ENCODE assay signal across 8 cellular contexts in genomic region chr17:19003543-19003965, GRCh38. TPM values are rescaled to one million over a fixed set of nuclear protein-coding genes. Genes with fewer than 3 reads are reported as not detected.
DNase-seq lines count a peak whose midpoint lies in the region; ATAC-seq and TF ChIP-seq lines count a peak whose summit lies in the region.

No MANE protein-coding gene starts in this region.

- peak in 5 of 8 donors; percentile 3 to 37 (median 13) for ATAC-seq in heart right ventricle

- TSS peak; percentile 49 for BruUV-seq in mammary epithelial cell (replicated peaks; lab: Mats Ljungman, UMichigan)

- H3K9me3 ChIP-seq in heart right ventricle (peaks cover 0 to 12% (median 0%) of the 10 kb centered on the region in 11 donors), mammary epithelial cell (replicated peaks; ENCODE audit: insufficient read depth, low read length) (no peaks in the 10 kb centered on the region), mesodermal cell (ENCODE audit: control insufficient read depth, low read length) (peaks cover 6% of the 10 kb centered on the region), uterus (no peaks in the 10 kb centered on the region)

- H3K79me2 ChIP-seq in mammary epithelial cell (ENCODE audit: insufficient read depth, low read length) = peaks cover 46% of the 10 kb centered on the region

- no peak overlapping the region for H3K27ac ChIP-seq in heart right ventricle
- peak overlapping the region; percentile 45 for H3K27ac ChIP-seq in mammary epithelial cell (ENCODE audit: insufficient read depth, low read depth, low read length)
- H3K27ac ChIP-seq in mesodermal cell (ENCODE audit: low read depth, low read length, severe bottlenecking) = no peak overlapping the region
- H3K27ac ChIP-seq in uterus = peak overlapping the region in 1 of 2 donors; percentile 73

- H3K27me3 ChIP-seq in heart right ventricle (peaks cover 0 to 14% (median 0%) of the 10 kb centered on the region in 7 donors), mammary epithelial cell (ENCODE audit: insufficient read depth, low read length) (no peaks in the 10 kb centered on the region), uterus (no peaks in the 10 kb centered on the region)

- no peak for DNase-seq in heart right ventricle
- DNase-seq in cardiac septum (ENCODE audit: low spot score) = no peak
- no peak for DNase-seq in mammary epithelial cell
- DNase-seq in uterus = peak in 1 of 2 donors; percentile 25
- no peak for DNase-seq in NCI-H524 treated with DMSO at 0.1 percent for 48 hours (lab: John Stamatoyannopoulos, UW)
- no peak for DNase-seq in NOMO-1 treated with dmso at 0.1 percent for 144 hours (lab: John Stamatoyannopoulos, UW; ENCODE audit: unreplicated experiment)
- no peak for DNase-seq in germinal center (ENCODE audit: low spot score)

- peak overlapping the region; percentile 46 for H2AFZ ChIP-seq in mammary epithelial cell (ENCODE audit: low read depth, low read length)

- CTCF ChIA-PET in mammary epithelial cell (lab: Charles Lee; ENCODE audit: low non-redundant PET) = no interaction called here

- H3K4me1 ChIP-seq in heart right ventricle (peaks cover 0 to 33% (median 10%) of the 10 kb centered on the region in 9 donors), mammary epithelial cell (ENCODE audit: insufficient read depth, low read length) (peaks cover 52% of the 10 kb centered on the region), mesodermal cell (ENCODE audit: control insufficient read depth, insufficient read depth, low read length, poor library complexity, severe bottlenecking) (peaks cover 2% of the 10 kb centered on the region), uterus (no peaks in the 10 kb centered on the region)

- no peak for TF ChIP-seq CTCF in heart right ventricle (IDR thresholded peaks at IDR 0.05)
- TF ChIP-seq CTCF in mammary epithelial cell (conservative IDR thresholded peaks at IDR 0.05 in 1 of 2, IDR thresholded peaks at IDR 0.05 in 1 of 2; ENCODE audit: extremely low read depth in 1 of 2, insufficient read depth in 1 of 2, low read depth in 1 of 2, low read length in 2 of 2) = no peak
- no peak for TF ChIP-seq CTCF in uterus (IDR thresholded peaks at IDR 0.05)

- peak overlapping the region; percentile 61 for H3K9ac ChIP-seq in mammary epithelial cell (ENCODE audit: insufficient read depth, low read length)

- dilution Hi-C loops in mammary epithelial cell (cut with HindIII; ENCODE audit: low sequenced_read_pairs) = no loop called here

- H3K4me3 ChIP-seq in heart right ventricle (peak overlapping the region; percentile 14 to 62 (median 55)), mammary epithelial cell (replicated peaks in 1 of 3; ENCODE audit: insufficient read depth in 1 of 3, low read depth in 2 of 3, low read length in 3 of 3) (peak overlapping the region; percentile 70 to 76 (median 74)), mesodermal cell (ENCODE audit: extremely low read depth, insufficient read depth, low read length, poor library complexity, severe bottlenecking) (peak overlapping the region; percentile 50), uterus (peak overlapping the region; percentile 47 to 50)

- peak overlapping the region; percentile 99 for H3K4me2 ChIP-seq in mammary epithelial cell (ENCODE audit: insufficient read depth, low read depth, low read length)

- 41 to 44% methylated on average over 39 of the region's 39 CpGs for WGBS in heart right ventricle, 2 donors
- 59% methylated on average over 24 of the region's 39 CpGs for WGBS in mammary epithelial cell (ENCODE audit: low coverage, missing lambda C conversion rate)
- WGBS in mesodermal cell (ENCODE audit: insufficient coverage in 2 of 2), 2 experiments = 13 to 18% methylated on average over 39 of the region's 39 CpGs

- TF ChIP-seq POLR2A in uterus (IDR thresholded peaks at IDR 0.05) = no peak

- intact Hi-C loops in heart right ventricle (cut with DNase I) = no loop called here
- intact Hi-C loops in cardiac septum (cut with DNase I) = no loop called here
- intact Hi-C loops in mammary epithelial cell (cut with micrococcal nuclease) = no loop called here
- intact Hi-C loops in uterus (cut with DNase I; ENCODE audit: low total_unique reads) = no loop called here

- in situ Hi-C loops in mammary epithelial cell (cut with MboI; ENCODE audit: low sequenced_read_pairs in 2 of 2) = no loop called here

- no peaks in the 10 kb centered on the region for H4K20me1 ChIP-seq in mammary epithelial cell (ENCODE audit: insufficient read depth, low read length)

- H3K36me3 ChIP-seq in heart right ventricle (no peaks in the 10 kb centered on the region), mammary epithelial cell (ENCODE audit: insufficient read depth, low read length) (peaks cover 1% of the 10 kb centered on the region), mesodermal cell (ENCODE audit: control insufficient read depth, insufficient read depth, low read length) (peaks cover 26% of the 10 kb centered on the region), uterus (no peaks in the 10 kb centered on the region)

RNA-seq across cellular contexts. Expression of gene FAM83G, which starts 1.0 kb away (rescaled TPM):
- 1 to 10 TPM in 9 of 10 donors, under 1 TPM in 1; 0.96 to 4.0 (median 1.7) TPM for total RNA-seq in heart right ventricle
- 1 to 10 TPM; 1.1 to 5.5 TPM for polyA plus RNA-seq in heart right ventricle
- total RNA-seq in cardiac septum = 2.5 TPM
- total RNA-seq in mammary epithelial cell = 10 to 100 TPM; 25.7 to 36.3 TPM
- 17.4 TPM for polyA plus RNA-seq in mammary epithelial cell
- polyA minus RNA-seq in mammary epithelial cell = 24.7 TPM
- 7.1 TPM for polyA plus RNA-seq in mesodermal cell (2013, experiment 1 of 2)
- 6.7 TPM for polyA plus RNA-seq in mesodermal cell (2013, experiment 2 of 2)
- total RNA-seq in uterus = 10 to 100 TPM in 1 of 4 donors, 1 to 10 TPM in 3; 1.0 to 10.7 (median 1.8) TPM

RNA-seq across cellular contexts. Expression of gene GRAP, which starts 43.2 kb away (rescaled TPM):
- 1 to 10 TPM in 9 of 10 donors, under 1 TPM in 1; 0.99 to 3.6 (median 2.2) TPM for total RNA-seq in heart right ventricle
- polyA plus RNA-seq in heart right ventricle = 1 to 10 TPM; 2.6 to 3.7 TPM
- total RNA-seq in cardiac septum = 2.9 TPM
- not detected for total RNA-seq in mammary epithelial cell
- polyA plus RNA-seq in mammary epithelial cell = not detected
- not detected for polyA minus RNA-seq in mammary epithelial cell
- polyA plus RNA-seq in mesodermal cell (2013, experiment 1 of 2) = 4.4 TPM
- polyA plus RNA-seq in mesodermal cell (2013, experiment 2 of 2) = 3.8 TPM
- total RNA-seq in uterus = 10 to 100 TPM in 2 of 4 donors, 1 to 10 TPM in 2; 8.3 to 21.2 (median 13.5) TPM

RNA-seq across cellular contexts. Expression of gene SLC5A10, which starts 51.6 kb away (rescaled TPM):
- total RNA-seq in heart right ventricle (under 1 TPM in 4 of 10 donors, not detected in 6; 0.09 to 0.19 (median 0.12) TPM), cardiac septum (0.13 TPM), mammary epithelial cell (not detected), uterus (not detected)
- polyA plus RNA-seq in heart right ventricle (under 1 TPM; 0.06 to 0.07 TPM), mammary epithelial cell (not detected)
- polyA minus RNA-seq in mammary epithelial cell = not detected
- 0.15 TPM for polyA plus RNA-seq in mesodermal cell (2013, experiment 1 of 2)
- polyA plus RNA-seq in mesodermal cell (2013, experiment 2 of 2) = not detected
